In genomic region chr2:235378261-235378660, GRCh38 we compare ENCODE assay signal across 18 cellular contexts.
DNase-seq lines count a peak whose midpoint lies in the region; TF ChIP-seq lines count a peak whose summit lies in the region.
"Had no signal": no experiment of that assay in that cellular context is flagged by ENCODE, and none has a peak within 500 bp of the region (broad histone marks: within the 10 kb centered on the region; RNA-seq: fewer than 3 reads in every experiment).

No MANE protein-coding gene starts in this region.

- H3K27me3 ChIP-seq in transverse colon, result no peaks in the 10 kb centered on the region
- H3K27me3 ChIP-seq: right atrium auricular region had no signal

- no peak for TF ChIP-seq POLR2A in transverse colon (IDR thresholded peaks at IDR 0.05)

- H3K9me3 Mint-ChIP-seq in chondrocyte (ENCODE audit: low read depth), result no peaks in the 10 kb centered on the region
- H3K9me3 Mint-ChIP-seq in activated naive CD4-positive, alpha-beta T cell treated with anti-CD3 and anti-CD28 coated beads for 36 hours, result no peaks in the 10 kb centered on the region
- H3K9me3 Mint-ChIP-seq: endodermal cell had no signal

- no peaks in the 10 kb centered on the region for H3K4me1 ChIP-seq in transverse colon
- H3K4me1 ChIP-seq: gastroesophageal sphincter, right atrium auricular region had no signal

- in situ Hi-C loops in transverse colon (cut with MboI; ENCODE audit: low pct_ligation_motif_present in 1 of 4, low pct_unique_long_range_greater_than_20kb in 1 of 4, low sequenced_read_pairs in 3 of 4), result no loop called here

- DNase-seq in EH (ENCODE audit: low read depth) (peak; percentile 3), NCI-H2196 (lab: John Stamatoyannopoulos, UW; ENCODE audit: unreplicated experiment) (peak; percentile 51), fibroblast of gingiva (ENCODE audit: low read depth) (peak; percentile 26), transverse colon (peak; percentile 44), chondrocyte (ENCODE audit: low spot score) (no peak), GM20000 (ENCODE audit: low spot score) (no peak)
- no peak for DNase-seq in activated naive CD4-positive, alpha-beta T cell treated with anti-CD3 and anti-CD28 coated beads for 36 hours
- DNase-seq: activated CD4-positive, alpha-beta T cell treated with anti-CD3 and anti-CD28 coated beads, Interleukin-2, amount 50 U/mL, for 1 hour; activated T-cell treated with anti-CD3 and anti-CD28 coated beads, Interleukin-2, amount 50 U/mL, for 1 hour; endodermal cell; mesenchymal stem cell; MV-4-11; NCI-H345; stimulated activated CD4-positive, alpha-beta T cell treated with anti-CD3 and anti-CD28 coated beads, Interleukin-2, amount 100 ng/mL, for 48 hours had no signal

- H3K9me3 ChIP-seq in transverse colon, result no peaks in the 10 kb centered on the region
- H3K9me3 ChIP-seq: gastroesophageal sphincter, right atrium auricular region, suprapubic skin had no signal

- peaks cover 19% of the 10 kb centered on the region for H3K27me3 Mint-ChIP-seq in chondrocyte (ENCODE audit: low read depth)
- H3K27me3 Mint-ChIP-seq in activated naive CD4-positive, alpha-beta T cell treated with anti-CD3 and anti-CD28 coated beads for 36 hours (ENCODE audit: low read depth), result peaks cover 8% of the 10 kb centered on the region

- CTCF ChIA-PET in activated naive CD4-positive, alpha-beta T cell treated with anti-CD3 and anti-CD28 coated beads for 36 hours (lab: Charles Lee), result no interaction called here

- H3K4me3 Mint-ChIP-seq in chondrocyte (ENCODE audit: unreplicated experiment), result no peak overlapping the region
- no peak overlapping the region for H3K4me3 Mint-ChIP-seq in activated naive CD4-positive, alpha-beta T cell treated with anti-CD3 and anti-CD28 coated beads for 36 hours
- H3K4me3 Mint-ChIP-seq: endodermal cell had no signal

- H3K27ac Mint-ChIP-seq in chondrocyte (ENCODE audit: unreplicated experiment), result no peak overlapping the region
- H3K27ac Mint-ChIP-seq in activated naive CD4-positive, alpha-beta T cell treated with anti-CD3 and anti-CD28 coated beads for 36 hours, result no peak overlapping the region
- H3K27ac Mint-ChIP-seq: endodermal cell had no signal

- no peak overlapping the region for H3K27ac ChIP-seq in transverse colon
- H3K27ac ChIP-seq: gastroesophageal sphincter, right atrium auricular region, SK-N-MC, suprapubic skin had no signal

- TF ChIP-seq EP300 in transverse colon (IDR thresholded peaks at IDR 0.05; ENCODE audit: low read depth), result no peak

- H3K36me3 ChIP-seq in transverse colon, result no peaks in the 10 kb centered on the region
- H3K36me3 ChIP-seq: gastroesophageal sphincter, right atrium auricular region, suprapubic skin had no signal

- H3K4me3 ChIP-seq in transverse colon, result no peak overlapping the region
- H3K4me3 ChIP-seq: gastroesophageal sphincter, right atrium auricular region, SK-N-MC, suprapubic skin had no signal

- intact Hi-C loops in transverse colon (cut with DNase I; ENCODE audit: low total_unique reads), result no loop called here
- intact Hi-C loops in activated naive CD4-positive, alpha-beta T cell treated with anti-CD3 and anti-CD28 coated beads for 36 hours (cut with micrococcal nuclease), result no loop called here

- TF ChIP-seq CTCF in transverse colon (IDR thresholded peaks at IDR 0.05) (no peak), chondrocyte (IDR thresholded peaks at IDR 0.05) (no peak), GM20000 (IDR thresholded peaks at IDR 0.05; ENCODE audit: extremely low read depth, missing control alignments) (no peak)

- no peaks in the 10 kb centered on the region for H3K36me3 Mint-ChIP-seq in chondrocyte (ENCODE audit: low read depth)
- no peaks in the 10 kb centered on the region for H3K36me3 Mint-ChIP-seq in activated naive CD4-positive, alpha-beta T cell treated with anti-CD3 and anti-CD28 coated beads for 36 hours (ENCODE audit: low read depth)

- peaks cover 3% of the 10 kb centered on the region for H3K4me1 Mint-ChIP-seq in chondrocyte (ENCODE audit: low read depth)
- no peaks in the 10 kb centered on the region for H3K4me1 Mint-ChIP-seq in activated naive CD4-positive, alpha-beta T cell treated with anti-CD3 and anti-CD28 coated beads for 36 hours (ENCODE audit: low read depth)
- H3K4me1 Mint-ChIP-seq: endodermal cell had no signal

- 44 to 50% methylated on average over 3 of the region's 3 CpGs for WGBS in transverse colon (ENCODE audit: low coverage in 1 of 2), 2 donors

Comparison
In these comparisons a context has a peak if more than half of its experiments do, and no peak if none do; other contexts are left out.
1. DNase-seq: peak in EH (single experiment), NCI-H2196 (single experiment), fibroblast of gingiva (single experiment) and transverse colon (single experiment); none in chondrocyte (single experiment), activated naive CD4-positive, alpha-beta T cell treated with anti-CD3 and anti-CD28 coated beads for 36 hours (single experiment) and GM20000 (single experiment).